ENCODE assay signal across 8 cellular contexts in the genomic region with DNA sequence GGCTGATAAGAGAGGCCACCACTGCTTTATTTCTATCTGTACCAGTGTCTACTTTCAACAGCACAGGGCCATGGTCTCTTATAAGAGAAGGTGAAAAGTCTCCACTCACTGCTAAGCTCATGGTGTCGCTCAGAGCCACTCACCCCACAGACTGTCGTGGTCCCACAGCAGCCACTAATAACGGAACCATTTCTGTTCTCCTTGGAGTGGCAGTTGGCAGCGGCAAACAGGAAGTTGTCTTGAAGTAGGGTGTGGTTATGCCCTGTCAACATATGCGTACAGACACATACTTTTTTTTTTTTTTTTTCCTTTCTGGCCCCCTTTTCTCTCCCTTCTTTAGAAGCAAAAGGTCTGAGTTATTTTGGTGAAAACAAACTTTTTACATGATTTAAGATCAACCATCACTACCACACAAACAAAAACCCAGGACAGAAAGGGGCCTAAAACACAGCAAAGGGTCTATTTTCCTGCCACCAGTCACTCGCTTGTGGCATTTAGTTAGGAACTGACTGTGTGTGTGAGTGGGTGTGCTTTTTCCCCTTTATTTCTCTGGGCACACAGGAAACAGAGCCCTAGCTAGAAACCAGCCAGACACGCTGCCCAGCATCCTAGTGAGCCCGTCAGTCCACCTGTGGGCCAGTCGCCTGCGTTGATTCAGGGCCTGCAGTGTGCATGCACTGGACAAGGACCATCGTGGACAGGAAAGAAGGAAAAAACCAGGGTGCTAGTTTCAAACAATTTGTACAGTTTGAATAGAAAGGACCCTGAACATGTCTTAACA.
A peak's percentile ranks its signal among the peaks of the same experiment; 100 is the strongest.
DNase-seq lines count a peak whose midpoint lies in the region; ATAC-seq, FAIRE-seq and TF ChIP-seq lines count a peak whose summit lies in the region.

No MANE protein-coding gene starts in this region.

- FAIRE-seq in keratinocyte (lab: Jason Lieb, UNC) (no peak), RCC 7860 (lab: Jason Lieb, UNC) (no peak)

- dilution Hi-C loops in keratinocyte (cut with MboI; ENCODE audit: extremely low pct_ligation_motif_present, low sequenced_read_pairs), result no loop called here

- no peaks in the 10 kb centered on the region for H3K9me1 ChIP-seq in keratinocyte (ENCODE audit: control insufficient read depth, extremely low read depth, insufficient read depth, low read length)

- peaks cover 0 to 9% (median 0%) of the 10 kb centered on the region in 11 experiments; a peak in 1 of 22 replicates for H3K36me3 ChIP-seq in BLaER1 treated with 17β-estradiol and CSF1 and Interleukin-3, amounts not matched to agents 10 nM and 100 nM
- H3K36me3 ChIP-seq in keratinocyte (ENCODE audit: control insufficient read depth in 2 of 2, extremely low read depth in 1 of 2, insufficient read depth in 2 of 2, low read length in 2 of 2) (no peaks in the 10 kb centered on the region), tibial artery (no peaks in the 10 kb centered on the region), WERI-Rb-1 (no peaks in the 10 kb centered on the region)

- no peaks in the 10 kb centered on the region for H3K27me3 ChIP-seq in BLaER1 treated with 17β-estradiol and CSF1 and Interleukin-3, amounts not matched to agents 10 nM and 100 nM
- H3K27me3 ChIP-seq in keratinocyte (ENCODE audit: control insufficient read depth, extremely low read depth, insufficient read depth, low read length) (no peaks in the 10 kb centered on the region), tibial artery (no peaks in the 10 kb centered on the region), WERI-Rb-1 (ENCODE audit: insufficient read depth, low read depth, severe bottlenecking) (no peaks in the 10 kb centered on the region)

- peaks cover 50 to 68% (median 53%) of the 10 kb centered on the region in 10 experiments for H3K4me1 ChIP-seq in BLaER1 treated with 17β-estradiol and CSF1 and Interleukin-3, amounts not matched to agents 10 nM and 100 nM
- peaks cover 19% of the 10 kb centered on the region for H3K4me1 ChIP-seq in keratinocyte (ENCODE audit: control insufficient read depth, extremely low read depth, insufficient read depth, low read length)
- peaks cover 0 to 32% (median 13%) of the 10 kb centered on the region in 4 donors for H3K4me1 ChIP-seq in tibial artery

- DNase-seq in MV-4-11 (lab: John Stamatoyannopoulos, UW) (peak; percentile 90), keratinocyte (ENCODE audit: low read depth, low spot score) (no peak), tibial artery (peak in 1 of 2 donors; percentile 54), RCC 7860 (ENCODE audit: low spot score) (no peak), WERI-Rb-1 (no peak)
- DNase-seq in activated CD8-positive, alpha-beta memory T cell treated with anti-CD3 and anti-CD28 coated beads, Interleukin-2, amount 50 U/mL, for 48 hours, result peak; percentile 73

- H3K79me2 ChIP-seq in keratinocyte (ENCODE audit: control insufficient read depth, insufficient read depth, low read length), result no peaks in the 10 kb centered on the region

- H3K9me3 ChIP-seq in BLaER1 treated with 17β-estradiol and CSF1 and Interleukin-3, amounts not matched to agents 10 nM and 100 nM (replicated peaks in 1 of 11), result no peaks in the 10 kb centered on the region
- H3K9me3 ChIP-seq in keratinocyte (ENCODE audit: control insufficient read depth, low read depth, low read length), result no peaks in the 10 kb centered on the region
- H3K9me3 ChIP-seq in tibial artery, result no peaks in the 10 kb centered on the region
- no peaks in the 10 kb centered on the region for H3K9me3 ChIP-seq in WERI-Rb-1 (ENCODE audit: severe bottlenecking)

- no peak for TF ChIP-seq CTCF in keratinocyte (optimal IDR thresholded peaks at IDR 0.05 in 1 of 3, IDR thresholded peaks at IDR 0.05 in 1 of 3, conservative IDR thresholded peaks at IDR 0.05 in 1 of 3; ENCODE audit: extremely low read depth in 1 of 3, insufficient read depth in 2 of 3, low read length in 3 of 3)
- no peak for TF ChIP-seq CTCF in tibial artery (IDR thresholded peaks at IDR 0.05)
- no peak for TF ChIP-seq CTCF in WERI-Rb-1 (IDR thresholded peaks at IDR 0.05; ENCODE audit: low read depth, low read length)

- intact Hi-C loops in tibial artery (cut with DNase I; ENCODE audit: low total_unique reads), result no loop called here

- H4K20me1 ChIP-seq in BLaER1 treated with 17β-estradiol and CSF1 and Interleukin-3, amounts not matched to agents 10 nM and 100 nM, result peaks cover 0 to 10% (median 0%) of the 10 kb centered on the region in 11 experiments; a peak in 2 of 22 replicates
- H4K20me1 ChIP-seq in keratinocyte (ENCODE audit: control insufficient read depth, extremely low read depth, insufficient read depth, low read length), result no peaks in the 10 kb centered on the region

- H3K4me3 ChIP-seq in BLaER1 treated with 17β-estradiol and CSF1 and Interleukin-3, amounts not matched to agents 10 nM and 100 nM, result peak overlapping the region; percentile 53 to 74 (median 65)
- peak overlapping the region; percentile 37 to 61 (median 60) for H3K4me3 ChIP-seq in keratinocyte (ENCODE audit: control insufficient read depth in 2 of 3, extremely low read depth in 1 of 3, insufficient read depth in 2 of 3, low read depth in 1 of 3, low read length in 3 of 3)
- peak overlapping the region; percentile 41 to 51 for H3K4me3 ChIP-seq in tibial artery
- H3K4me3 ChIP-seq in WERI-Rb-1 (ENCODE audit: low read depth, low read length), result no peak overlapping the region

- peak; percentile 42 for ATAC-seq in GM21360 (IDR thresholded peaks at IDR 0.05; ENCODE audit: unreplicated experiment)

- peak overlapping the region; percentile 72 to 86 (median 80) for H3K9ac ChIP-seq in BLaER1 treated with 17β-estradiol and CSF1 and Interleukin-3, amounts not matched to agents 10 nM and 100 nM
- peak overlapping the region; percentile 63 for H3K9ac ChIP-seq in keratinocyte (ENCODE audit: control insufficient read depth, extremely low read depth, insufficient read depth, low read length)

- peak overlapping the region; percentile 89 to 99 (median 95) for H3K4me2 ChIP-seq in BLaER1 treated with 17β-estradiol and CSF1 and Interleukin-3, amounts not matched to agents 10 nM and 100 nM
- peak overlapping the region; percentile 87 for H3K4me2 ChIP-seq in keratinocyte (ENCODE audit: control insufficient read depth, extremely low read depth, insufficient read depth, low read depth, low read length)

- H3K27ac ChIP-seq in BLaER1 treated with 17β-estradiol and CSF1 and Interleukin-3, amounts not matched to agents 10 nM and 100 nM, result peak overlapping the region; percentile 52 to 90 (median 83); a peak in 21 of 22 replicates
- H3K27ac ChIP-seq in keratinocyte (ENCODE audit: control insufficient read depth, insufficient read depth, low read length) (peak overlapping the region; percentile 34), tibial artery (peak overlapping the region in 1 of 2 donors; percentile 63), WERI-Rb-1 (no peak overlapping the region)

- H2AFZ ChIP-seq in keratinocyte (ENCODE audit: control insufficient read depth, low read length), result peak overlapping the region; percentile 83

Comparison
In these comparisons a context has a peak if more than half of its experiments do, and no peak if none do; other contexts are left out.
1. DNase-seq: peak in MV-4-11 (single experiment) and activated CD8-positive, alpha-beta memory T cell treated with anti-CD3 and anti-CD28 coated beads, Interleukin-2, amount 50 U/mL, for 48 hours (single experiment); none in keratinocyte (single experiment), RCC 7860 (single experiment) and WERI-Rb-1 (single experiment).